16 cellular contexts compared by ENCODE assay signal in the genomic region with DNA sequence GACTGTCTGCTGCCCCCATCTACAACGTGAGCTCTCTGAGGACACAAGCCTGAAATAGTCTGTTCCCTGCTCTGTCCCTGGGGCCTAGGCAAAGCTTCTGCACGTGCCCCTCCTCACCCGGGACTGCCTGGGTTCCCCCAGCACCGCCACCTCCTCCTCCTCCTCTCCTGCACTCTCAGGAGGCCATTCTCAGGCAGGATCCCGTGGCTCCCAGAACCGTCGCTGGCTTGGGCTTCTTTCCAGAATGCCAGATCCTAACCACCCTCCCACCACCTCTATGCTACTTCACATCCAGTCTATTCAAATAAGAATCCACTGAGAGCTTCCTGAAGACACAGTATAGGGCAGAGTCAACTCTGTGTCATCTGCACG. TPM values are rescaled to one million over a fixed set of nuclear protein-coding genes. Genes with fewer than 3 reads are reported as not detected.
DNase-seq lines count a peak whose midpoint lies in the region; ATAC-seq, FAIRE-seq and TF ChIP-seq lines count a peak whose summit lies in the region.
"Had no signal": no experiment of that assay in that cellular context is flagged by ENCODE, and none has a peak within 500 bp of the region (broad histone marks: within the 10 kb centered on the region; RNA-seq: fewer than 3 reads in every experiment).

No MANE protein-coding gene starts in this region.

- H2AK5ac ChIP-seq in IMR-90 (ENCODE audit: low read depth, low read length), result no peak overlapping the region
- H2AK5ac ChIP-seq in H1 (ENCODE audit: low read depth, low read length), result no peak overlapping the region

- FAIRE-seq in H1 (lab: Jason Lieb, UNC), result no peak

- BruUV-seq in IMR-90 (replicated peaks; lab: Mats Ljungman, UMichigan), result no TSS peak

- CTCF ChIA-PET in IMR-90 (lab: Yijun Ruan, JAX), result interaction anchor here (0.6 kb wide), 1 partner anchor 565 kb away, joined by 3 read pairs; no protein-coding TSS in a partner anchor
- CTCF ChIA-PET in H1 (lab: Charles Lee; ENCODE audit: partially characterized antibody), result interaction anchor here (0.6 to 2.3 kb wide), 9 partner anchors 9 to 457 kb away, joined by 3 to 13 read pairs (median 4); a partner anchor contains a TSS

- 42% methylated on average over 6 of the region's 8 CpGs; no CpG with 5 or more reads in 1 of the 2 experiments for WGBS in IMR-90 (ENCODE audit: extremely low coverage in 2 of 2, insufficient read length in 1 of 2), 2 experiments
- 57% methylated on average over 8 of the region's 8 CpGs; no CpG with 5 or more reads in 1 of the 2 experiments for WGBS in H1 (ENCODE audit: extremely low coverage in 1 of 2, insufficient coverage in 1 of 2, insufficient read length in 1 of 2, insufficient replicate concordance in 2 of 2, low coverage in 1 of 2, low lambda C conversion rate in 2 of 2, missing lambda C conversion rate in 1 of 2), 2 experiments

- TF ChIP-seq POLR2A in IMR-90 (IDR thresholded peaks at IDR 0.05; ENCODE audit: low read depth, low read length), result no peak
- no peak; a peak in 1 of 3 replicates for TF ChIP-seq POLR2A in H1 (IDR thresholded peaks at IDR 0.05; ENCODE audit: control extremely low read depth in 1 of 2, low read depth in 2 of 2, low read length in 2 of 2)

- H3K27me3 ChIP-seq in IMR-90 (ENCODE audit: control insufficient read depth, insufficient read depth, low read length) (no peaks in the 10 kb centered on the region), H1 (replicated peaks in 1 of 4; ENCODE audit: control insufficient read depth in 3 of 4, extremely low read depth in 1 of 4, insufficient read depth in 3 of 4, low read length in 3 of 4) (no peaks in the 10 kb centered on the region), osteoblast (ENCODE audit: insufficient read depth, low read length) (no peaks in the 10 kb centered on the region), SJCRH30 (no peaks in the 10 kb centered on the region)
- H3K27me3 ChIP-seq: MG63 had no signal

- H3K4ac ChIP-seq in IMR-90 (ENCODE audit: low read depth, low read length) (no peak overlapping the region), H1 (replicated peaks; ENCODE audit: insufficient read length, low read depth, low read length) (peak overlapping the region; percentile 48)

- H3K9ac ChIP-seq in ES-I3 (ENCODE audit: low read depth, low read length), result peak overlapping the region; percentile 16; the same call in 1 of the 2 replicates
- H3K9ac ChIP-seq in IMR-90 (ENCODE audit: low read depth, low read length), result no peak overlapping the region
- H3K9ac ChIP-seq in H1 (replicated peaks in 1 of 4; ENCODE audit: extremely low read depth in 1 of 4, low read depth in 3 of 4, low read length in 3 of 4), result no peak overlapping the region; a peak in 1 of 7 replicates

- no peak overlapping the region for H3K4me2 ChIP-seq in IMR-90 (ENCODE audit: low read depth, low read length)
- peak overlapping the region; percentile 51 to 67 for H3K4me2 ChIP-seq in H1 (ENCODE audit: insufficient read depth in 1 of 2, low read depth in 2 of 2, low read length in 2 of 2)
- no peak overlapping the region for H3K4me2 ChIP-seq in osteoblast (ENCODE audit: insufficient read depth, low read length)

- TF ChIP-seq EP300 in H1 (IDR thresholded peaks at IDR 0.05; ENCODE audit: borderline replicate concordance in 1 of 2, low read depth in 2 of 2, low read length in 2 of 2), result no peak

- H3K56ac ChIP-seq in IMR-90 (ENCODE audit: extremely low read depth, insufficient read depth, low read length), result no peak overlapping the region
- H3K56ac ChIP-seq in H1 (replicated peaks; ENCODE audit: insufficient read length, low read depth, low read length), result peak overlapping the region; percentile 32

- peaks cover 2% of the 10 kb centered on the region; the same call in 1 of the 2 replicates for H3K23me2 ChIP-seq in H1 (ENCODE audit: low read depth, low read length)

- TF ChIP-seq RAD21 in IMR-90 (IDR thresholded peaks at IDR 0.05; ENCODE audit: low read length) (no peak), H1 (IDR thresholded peaks at IDR 0.05 in 1 of 2, conservative IDR thresholded peaks at IDR 0.05 in 1 of 2; ENCODE audit: low read depth in 2 of 2, low read length in 2 of 2) (no peak)

- no peak overlapping the region for H2BK120ac ChIP-seq in IMR-90 (ENCODE audit: low read depth, low read length)
- H2BK120ac ChIP-seq in H1 (replicated peaks; ENCODE audit: low read depth, low read length), result peak overlapping the region; percentile 15

- TF ChIP-seq CTCF in IMR-90 (conservative IDR thresholded peaks at IDR 0.05; ENCODE audit: low read depth, low read length) (no peak), H1 (IDR thresholded peaks at IDR 0.05; ENCODE audit: control extremely low read depth in 1 of 3, insufficient read depth in 1 of 3, low read depth in 1 of 3, low read length in 3 of 3) (no peak), osteoblast (IDR thresholded peaks at IDR 0.05; ENCODE audit: extremely low read depth, low read depth, low read length) (no peak)

- H3K4me1 ChIP-seq in ES-I3 (ENCODE audit: insufficient read depth, low read length) (peaks cover 4% of the 10 kb centered on the region; the same call in 1 of the 2 replicates), IMR-90 (ENCODE audit: control insufficient read depth, insufficient read depth, low read length) (peaks cover 2% of the 10 kb centered on the region), H1 (replicated peaks in 1 of 4; ENCODE audit: control insufficient read depth in 3 of 4, insufficient read depth in 4 of 4, low read length in 3 of 4) (peaks cover 6 to 13% (median 9%) of the 10 kb centered on the region in 4 experiments), osteoblast (ENCODE audit: insufficient read depth, low read length) (peaks cover 8% of the 10 kb centered on the region), SJCRH30 (no peaks in the 10 kb centered on the region)

- H4K8ac ChIP-seq in IMR-90 (ENCODE audit: low read depth in 2 of 2, low read length in 2 of 2) (no peak overlapping the region), H1 (ENCODE audit: extremely low read depth, insufficient read depth, low read length) (no peak overlapping the region; the same call in 1 of the 2 replicates)

- H3K14ac ChIP-seq in IMR-90 (replicated peaks; ENCODE audit: low read depth, low read length) (no peak overlapping the region), H1 (ENCODE audit: insufficient read length) (no peak overlapping the region)

- H3K9me3 ChIP-seq in ES-I3 (ENCODE audit: control insufficient read depth, insufficient read depth, low read length), result no peaks in the 10 kb centered on the region
- H3K9me3 ChIP-seq in IMR-90 (ENCODE audit: control insufficient read depth, insufficient read depth, low read length), result no peaks in the 10 kb centered on the region
- H3K9me3 ChIP-seq in H1 (ENCODE audit: insufficient read depth in 2 of 2, low read depth in 1 of 2, low read length in 1 of 2), result no peaks in the 10 kb centered on the region; a peak in 1 of 4 replicates
- H3K9me3 ChIP-seq in osteoblast (ENCODE audit: low read depth, low read length), result no peaks in the 10 kb centered on the region
- H3K9me3 ChIP-seq in SJCRH30 (replicated peaks), result no peaks in the 10 kb centered on the region
- H3K9me3 ChIP-seq: MG63 had no signal

- H2BK20ac ChIP-seq in IMR-90 (ENCODE audit: low read depth, low read length) (no peak overlapping the region), H1 (ENCODE audit: low read length) (peak overlapping the region; percentile 66; the same call in 1 of the 2 replicates)

- intact Hi-C loops in IMR-90 (cut with micrococcal nuclease), result no loop called here

- dilution Hi-C loops in IMR-90 (cut with HindIII; ENCODE audit: low sequenced_read_pairs, unreplicated experiment), result no loop called here

- no peak overlapping the region for H4K91ac ChIP-seq in IMR-90 (ENCODE audit: insufficient read depth, low read depth, low read length)
- H4K91ac ChIP-seq in H1 (replicated peaks; ENCODE audit: insufficient read length, low read length), result peak overlapping the region; percentile 22

- H3K27ac ChIP-seq in IMR-90 (ENCODE audit: insufficient read depth, low read length) (no peak overlapping the region), H1 (ENCODE audit: low read depth, low read length) (no peak overlapping the region; the same call in 1 of the 2 replicates), osteoblast (ENCODE audit: low read depth, low read length) (no peak overlapping the region), SJCRH30 (no peak overlapping the region)
- H3K27ac ChIP-seq: HL-60 had no signal

- peak overlapping the region; percentile 25 for H2AFZ ChIP-seq in IMR-90 (replicated peaks; ENCODE audit: low read length, poor library complexity)
- peak overlapping the region; percentile 85; the same call in 1 of the 2 replicates for H2AFZ ChIP-seq in H1 (ENCODE audit: low read length)
- no peak overlapping the region for H2AFZ ChIP-seq in osteoblast (ENCODE audit: low read length)

- H3K23ac ChIP-seq in IMR-90 (ENCODE audit: low read depth, low read length) (0 out of 2 replicates have a peak overlapping the region, but pooled peaks have one; percentile 4), H1 (ENCODE audit: insufficient read length) (no peak overlapping the region)

- no peak overlapping the region for H2AK9ac ChIP-seq in IMR-90 (replicated peaks; ENCODE audit: low read depth, low read length, poor library complexity)

- DNase-seq in IMR-90, result no peak
- DNase-seq in H1 (ENCODE audit: low read depth in 1 of 2, low spot score in 2 of 2), result no peak
- peak; percentile 19 for DNase-seq in osteoblast (ENCODE audit: insufficient read length, low spot score, missing footprints)
- no peak for DNase-seq in SJCRH30
- no peak for DNase-seq in NOMO-1 treated with DMSO at 0.1 percent for 48 hours (lab: John Stamatoyannopoulos, UW; ENCODE audit: unreplicated experiment)
- no peak for DNase-seq in activated CD8-positive, alpha-beta memory T cell treated with anti-CD3 and anti-CD28 coated beads, Interleukin-2, amount 50 U/mL, for 48 hours
- DNase-seq: activated CD4-positive, alpha-beta memory T cell treated with anti-CD3 and anti-CD28 coated beads, Interleukin-2, amount 10 ng/mL, durations not matched to agents 7 days and 5 days; activated naive CD4-positive, alpha-beta T cell treated with anti-CD3 and anti-CD28 coated beads, Interleukin-2, amount 10 ng/mL, durations not matched to agents 7 days and 5 days; activated T-cell treated with anti-CD3 and anti-CD28 coated beads, Interleukin-2, amount 50 U/mL, for 1 hour; DMS79; NCI-H1694; NCI-H774 had no signal

- H2BK5ac ChIP-seq in IMR-90 (ENCODE audit: low read depth, low read length, poor library complexity, severe bottlenecking) (no peak overlapping the region), H1 (ENCODE audit: low read depth, low read length) (peak overlapping the region; percentile 84; the same call in 1 of the 2 replicates)

- H3K36me3 ChIP-seq in ES-I3 (ENCODE audit: insufficient read depth, low read length) (no peaks in the 10 kb centered on the region), IMR-90 (ENCODE audit: control insufficient read depth, insufficient read depth, low read length) (no peaks in the 10 kb centered on the region), H1 (ENCODE audit: control insufficient read depth in 2 of 4, insufficient read depth in 4 of 4, low read length in 3 of 4) (no peaks in the 10 kb centered on the region), osteoblast (ENCODE audit: insufficient read depth, low read length) (no peaks in the 10 kb centered on the region), SJCRH30 (no peaks in the 10 kb centered on the region)

- no peak overlapping the region for H4K5ac ChIP-seq in IMR-90 (ENCODE audit: low read depth, low read length)
- peak overlapping the region; percentile 8 for H4K5ac ChIP-seq in H1 (ENCODE audit: insufficient read length, low read depth, low read length)

- POLR2A ChIA-PET in IMR-90 (lab: Charles Lee; ENCODE audit: unreplicated experiment) (no interaction called here), H1 (lab: Charles Lee; ENCODE audit: partially characterized antibody) (interaction anchor here (1.2 to 2.5 kb wide), 2 partner anchors 11 to 13 kb away, joined by 4 to 12 read pairs; a partner anchor contains a TSS)

- H3K4me3 ChIP-seq in IMR-90 (ENCODE audit: insufficient read depth, low read depth, low read length) (no peak overlapping the region), H1 (ENCODE audit: extremely low read depth in 1 of 4, insufficient read depth in 2 of 4, low read depth in 3 of 4, low read length in 4 of 4) (peak overlapping the region in 1 of 4 experiments; percentile 45; a peak in 2 of 8 replicates), osteoblast (ENCODE audit: insufficient read depth, low read length) (no peak overlapping the region), SJCRH30 (no peak overlapping the region)
- H3K4me3 ChIP-seq: MG63 had no signal

- H4K20me1 ChIP-seq in IMR-90 (ENCODE audit: insufficient read depth, low read length) (no peaks in the 10 kb centered on the region), H1 (replicated peaks in 1 of 2; ENCODE audit: control insufficient read depth in 1 of 2, insufficient read depth in 2 of 2, low read length in 2 of 2) (peaks cover 0 to 1% of the 10 kb centered on the region in 2 experiments), osteoblast (ENCODE audit: insufficient read depth, low read length) (peaks cover 11% of the 10 kb centered on the region)

- H3K18ac ChIP-seq in IMR-90 (ENCODE audit: low read depth, low read length) (no peak overlapping the region), H1 (ENCODE audit: extremely low read depth, low read length) (peak overlapping the region; percentile 81)

- ATAC-seq in IMR-90 (ENCODE audit: low read depth) (no peak), GM18502 (IDR thresholded peaks at IDR 0.05; ENCODE audit: poor library complexity, unreplicated experiment) (no peak)

- H3K9me1 ChIP-seq in IMR-90 (ENCODE audit: insufficient read depth, low read length), result peaks cover 6% of the 10 kb centered on the region

- H3K79me2 ChIP-seq in H1 (ENCODE audit: control insufficient read depth in 1 of 2, insufficient read depth in 2 of 2, low read length in 2 of 2), result no peaks in the 10 kb centered on the region
- H3K79me2 ChIP-seq in osteoblast (ENCODE audit: insufficient read depth, low read length), result no peaks in the 10 kb centered on the region

- peaks cover 0 to 3% of the 10 kb centered on the region in 2 experiments; a peak in 1 of 4 replicates for H3K79me1 ChIP-seq in IMR-90 (ENCODE audit: low read depth in 1 of 2, low read length in 2 of 2)
- H3K79me1 ChIP-seq in H1 (ENCODE audit: low read depth, low read length), result no peaks in the 10 kb centered on the region

- in situ Hi-C loops in IMR-90 (cut with MboI; ENCODE audit: low sequenced_read_pairs), result no loop called here

- 0 out of 2 replicates have a peak overlapping the region, but pooled peaks have one; percentile 88 for H2BK12ac ChIP-seq in H1 (ENCODE audit: low read depth, low read length)

- H2BK15ac ChIP-seq in IMR-90 (ENCODE audit: low read depth, low read length), result no peak overlapping the region
- H2BK15ac ChIP-seq in H1 (ENCODE audit: low read length), result peak overlapping the region; percentile 65

RNA-seq across cellular contexts. Expression of a gene that starts 11.2 kb away (rescaled TPM):
- total RNA-seq in IMR-90 (2012; rRNA removed) (1.4 and 2.0 TPM in 2 replicates), osteoblast (6.5 and 8.0 TPM in 2 replicates)
- polyA plus RNA-seq in IMR-90 (2012; rRNA removed) (5.5 and 5.8 TPM in 2 replicates), H1 (2011; rRNA removed) (5.8 and 10.3 TPM in 2 replicates)
- 2.2 and 4.1 TPM in 2 replicates for polyA plus RNA-seq in IMR-90 (2012; cell fraction: cytosol; rRNA removed)
- 20.1 and 40.5 TPM in 2 replicates for polyA plus RNA-seq in IMR-90 (2012; cell fraction: nucleus; rRNA removed; ENCODE audit: low replicate concordance)
- total RNA-seq in H1 (2021; fragmentation: NEBNext Ultra II Directional; extraction: Animal tissue kit (Norgen Biotek cat#: 25700)), result 13.6 and 14.0 TPM in 2 replicates
- 7.2 TPM for polyA plus RNA-seq in H1 (2011; cell fraction: cytosol; rRNA removed)
- 37.6 TPM for polyA plus RNA-seq in H1 (2011; cell fraction: nucleus; rRNA removed)
- polyA plus RNA-seq in H1 (2012, experiment 1 of 2), result 8.5 to 11.5 TPM (median 11.0 TPM) in 4 replicates
- polyA plus RNA-seq in H1 (2012, experiment 2 of 2), result 5.8 TPM
- 4.3 TPM for polyA plus RNA-seq in H1 (2013, experiment 1 of 2)
- 3.9 TPM for polyA plus RNA-seq in H1 (2013, experiment 2 of 2)
- polyA minus RNA-seq in H1 (2011; rRNA and poly(A)+ RNA removed), result 8.3 and 8.4 TPM in 2 replicates
- polyA minus RNA-seq in H1 (2011; cell fraction: cytosol; rRNA and poly(A)+ RNA removed), result 8.1 TPM
- 17.8 TPM for polyA minus RNA-seq in H1 (2011; cell fraction: nucleus; rRNA and poly(A)+ RNA removed)
- total RNA-seq in SJCRH30 (2014; rRNA removed; shearing (Covaris generic)), result 6.4 and 7.3 TPM in 2 replicates

Comparison
In these comparisons a context has a peak if more than half of its experiments do, and no peak if none do; other contexts are left out.
1. H3K4me2 ChIP-seq: peak in H1 (2 of 2); none in IMR-90 (single experiment) and osteoblast (single experiment).